ENCODE assay signal across 21 cellular contexts in genomic region chr6:22975079-22975478, GRCh38.
"Had no signal": no experiment of that assay in that cellular context is flagged by ENCODE, and none has a peak within 500 bp of the region (broad histone marks: within the 10 kb centered on the region; RNA-seq: fewer than 3 reads in every experiment).

No MANE protein-coding gene starts in this region.

- H3K27me3 ChIP-seq: SJSA1 had no signal

- H3K9me3 ChIP-seq: SJSA1 had no signal

- DNase-seq: KBM-7, MV-4-11, NCI-H1048, NCI-H1105, NCI-H1417, NCI-H1436 treated with DMSO at 0.1 percent for 48 hours, NCI-H1694 treated with DMSO at 0.1 percent for 48 hours, NCI-H1930, NCI-H2081, NCI-H2171, NCI-H226, NCI-H446, NCI-H510A, NCI-H524 treated with DMSO at 0.1 percent for 48 hours, NCI-H69, NCI-H774, Right ventricle myocardium superior, RPMI8226, SIG-M5 had no signal

- H3K4me1 ChIP-seq: SJSA1 had no signal

- H3K36me3 ChIP-seq: SJSA1 had no signal

- H3K27ac ChIP-seq: SJSA1, SK-N-MC had no signal

- H3K4me3 ChIP-seq: SJSA1, SK-N-MC had no signal
